In genomic region chr1:145891143-145891542, GRCh38 we compare ENCODE assay signal across 8 cellular contexts. TPM values are rescaled to one million over a fixed set of nuclear protein-coding genes. Genes with fewer than 3 reads are reported as not detected.
DNase-seq lines count a peak whose midpoint lies in the region; ATAC-seq, FAIRE-seq and TF ChIP-seq lines count a peak whose summit lies in the region.

No MANE protein-coding gene starts in this region.

- no peak for TF ChIP-seq CTCF in brain (conservative IDR thresholded peaks at IDR 0.05)
- no peak for TF ChIP-seq CTCF in HepG2 (CRISPR knock-in tag; IDR thresholded peaks at IDR 0.05)

- no peak for FAIRE-seq in HepG2 (lab: Jason Lieb, UNC)

- H3K79me2 ChIP-seq in HepG2 (ENCODE audit: insufficient read depth, low read length), result no peaks in the 10 kb centered on the region

- H4K20me1 ChIP-seq in HepG2 (ENCODE audit: insufficient read depth, low read length), result no peaks in the 10 kb centered on the region

- H3K4me3 ChIP-seq in HepG2 (replicated peaks in 1 of 3; ENCODE audit: insufficient read depth in 1 of 3, low read depth in 2 of 3, low read length in 3 of 3) (no peak overlapping the region; a peak in 1 of 6 replicates), thymus (ENCODE audit: low read length) (no peak overlapping the region)

- no peaks in the 10 kb centered on the region for H3K27me3 ChIP-seq in HepG2 (ENCODE audit: control insufficient read depth in 1 of 2, insufficient read depth in 2 of 2, low read length in 2 of 2)
- no peaks in the 10 kb centered on the region for H3K27me3 ChIP-seq in thymus (ENCODE audit: control insufficient read depth, insufficient read depth)

- no peak for TF ChIP-seq EP300 in HepG2 (IDR thresholded peaks at IDR 0.05; ENCODE audit: low read depth in 2 of 2, low read length in 2 of 2)
- TF ChIP-seq EP300 in HepG2 (CRISPR knock-in tag; IDR thresholded peaks at IDR 0.05; ENCODE audit: borderline replicate concordance), result no peak

- peaks cover 0 to 5% (median 0%) of the 10 kb centered on the region in 5 experiments for H3K9me3 Mint-ChIP-seq in brain
- H3K9me3 Mint-ChIP-seq in activated naive CD8-positive, alpha-beta T cell treated with anti-CD3 and anti-CD28 coated beads, Interleukin-2, amount 50 U/mL, for 24 hours, result no peaks in the 10 kb centered on the region

- peaks cover under 1% of the 10 kb centered on the region for H3K27me3 Mint-ChIP-seq in brain
- H3K27me3 Mint-ChIP-seq in activated naive CD8-positive, alpha-beta T cell treated with anti-CD3 and anti-CD28 coated beads, Interleukin-2, amount 50 U/mL, for 24 hours, result peaks cover 2% of the 10 kb centered on the region

- no peaks in the 10 kb centered on the region for H3K36me3 Mint-ChIP-seq in brain
- H3K36me3 Mint-ChIP-seq in activated naive CD8-positive, alpha-beta T cell treated with anti-CD3 and anti-CD28 coated beads, Interleukin-2, amount 50 U/mL, for 24 hours (ENCODE audit: low read depth), result no peaks in the 10 kb centered on the region

- 24% methylated on average over 1 of the region's 1 CpG for WGBS in HepG2 (ENCODE audit: low lambda C conversion rate)
- whole genome bisulfite sequencing in thymus, result 95% methylated on average over 1 of the region's 1 CpG

- peak overlapping the region; percentile 71 for H3K4me2 ChIP-seq in HepG2 (ENCODE audit: low read depth, low read length)

- peak overlapping the region; percentile 50 for H3K27ac ChIP-seq in HepG2 (ENCODE audit: extremely low read length, insufficient read depth, low read length)
- peak overlapping the region; percentile 25 for H3K27ac ChIP-seq in thymus (ENCODE audit: low read depth)

- peak overlapping the region in 3 of 5 experiments; percentile 45 to 97 (median 93) for H3K27ac Mint-ChIP-seq in brain
- H3K27ac Mint-ChIP-seq in activated naive CD8-positive, alpha-beta T cell treated with anti-CD3 and anti-CD28 coated beads, Interleukin-2, amount 50 U/mL, for 24 hours, result no peak overlapping the region

- H3K36me3 ChIP-seq in HepG2 (replicated peaks in 1 of 2; ENCODE audit: control insufficient read depth in 1 of 2, insufficient read depth in 2 of 2, low read length in 2 of 2) (no peaks in the 10 kb centered on the region), thymus (ENCODE audit: control insufficient read depth, insufficient read depth) (no peaks in the 10 kb centered on the region)

- no peak for TF ChIP-seq RAD21 in HepG2 (CRISPR knock-in tag; IDR thresholded peaks at IDR 0.05)

- H3K4me3 Mint-ChIP-seq in brain, result peak overlapping the region in 1 of 5 experiments; percentile 42
- H3K4me3 Mint-ChIP-seq in activated naive CD8-positive, alpha-beta T cell treated with anti-CD3 and anti-CD28 coated beads, Interleukin-2, amount 50 U/mL, for 24 hours, result no peak overlapping the region

- H3K9me3 ChIP-seq in HepG2 (ENCODE audit: low read length), result no peaks in the 10 kb centered on the region
- H3K9me3 ChIP-seq in thymus (ENCODE audit: control insufficient read depth), result no peaks in the 10 kb centered on the region

- DNase-seq in M059J (ENCODE audit: low read depth) (peak; percentile 29), HepG2 (ENCODE audit: low spot score) (peak; percentile 36), iPS-NIHi11 (ENCODE audit: low spot score) (no peak)
- DNase-seq in activated naive CD8-positive, alpha-beta T cell treated with anti-CD3 and anti-CD28 coated beads, Interleukin-2, amount 50 U/mL, for 24 hours, result no peak
- no peak for DNase-seq in stimulated activated CD4-positive, alpha-beta T cell treated with anti-CD3 and anti-CD28 coated beads, Interleukin-4, amount 100 ng/mL, for 1 hour

- POLR2A ChIA-PET in HepG2 (lab: Yijun Ruan, JAX), result interaction anchor here (1.1 to 2.9 kb wide), 12 partner anchors 17 to 116 kb away, joined by 4 to 29 read pairs (median 6); partner anchors contain the start of genes ANKRD34A, ITGA10, NUDT17 and PEX11B

- peaks cover 40% of the 10 kb centered on the region for H3K4me1 Mint-ChIP-seq in brain
- peaks cover 6% of the 10 kb centered on the region for H3K4me1 Mint-ChIP-seq in activated naive CD8-positive, alpha-beta T cell treated with anti-CD3 and anti-CD28 coated beads, Interleukin-2, amount 50 U/mL, for 24 hours

- CTCF ChIA-PET in HepG2 (lab: Yijun Ruan, JAX; ENCODE audit: low intra/inter-chr PET ratio, low total read pairs), result interaction anchor here (0.9 to 3.3 kb wide), 6 partner anchors 10 to 122 kb away, joined by 4 to 93 read pairs (median 8); partner anchors contain the start of genes ITGA10, RBM8A and TXNIP

- in situ Hi-C loops in HepG2 (cut with HindIII; ENCODE audit: extremely low pct_ligation_motif_present, low pct_unique_long_range_greater_than_20kb), result no loop called here

- BruUV-seq in HepG2 (replicated peaks; lab: Mats Ljungman, UMichigan), result no TSS peak

- H2AFZ ChIP-seq in HepG2 (ENCODE audit: low read length), result peak overlapping the region; percentile 47

- intact Hi-C loops in HepG2 (cut with micrococcal nuclease; ENCODE audit: unreplicated experiment), result loop anchor here (5.0 kb wide), 4 partner anchors 34 to 86 kb away; partner anchors contain the start of genes LIX1L, PIAS3 and RBM8A

- peak; percentile 3; the same call in 1 of the 3 replicates for ATAC-seq in HepG2
- ATAC-seq in HG03520 (IDR thresholded peaks at IDR 0.05; ENCODE audit: unreplicated experiment), result no peak
- no peak for ATAC-seq in activated naive CD8-positive, alpha-beta T cell treated with anti-CD3 and anti-CD28 coated beads, Interleukin-2, amount 50 U/mL, for 24 hours

- peak overlapping the region; percentile 47 for H3K9ac ChIP-seq in HepG2 (ENCODE audit: insufficient read depth, low read depth, low read length)

- H3K4me1 ChIP-seq in HepG2 (ENCODE audit: insufficient read depth, low read length) (peaks cover 83% of the 10 kb centered on the region), thymus (ENCODE audit: control insufficient read depth, insufficient read depth, low read length) (no peaks in the 10 kb centered on the region)

- no peak for TF ChIP-seq POLR2A in HepG2 (IDR thresholded peaks at IDR 0.05; ENCODE audit: insufficient read depth in 1 of 2, low read depth in 2 of 2, low read length in 2 of 2)

RNA-seq across cellular contexts. Expression of gene ANKRD35, which starts 5.5 kb away (rescaled TPM):
- 0.12 and 0.25 TPM in 2 replicates for total RNA-seq in M059J (2014; rRNA removed; shearing (Covaris generic))
- polyA plus RNA-seq in brain (ENCODE audit: insufficient read depth, low read depth, low replicate concordance), result 32.8 TPM
- 0.02 TPM in 1 of 2 replicates, not detected in the other for total RNA-seq in HepG2 (2016; rRNA removed; fragmentation: Illumina TruSeq; extraction: Trizol)
- total RNA-seq in HepG2 (2016; cell fraction: cytosol; rRNA removed; fragmentation: Illumina TruSeq; extraction: Trizol; ENCODE audit: low read depth), result not detected in 2 replicates
- total RNA-seq in HepG2 (2016; cell fraction: insoluble cytoplasmic fraction; rRNA removed; fragmentation: Illumina TruSeq; extraction: Trizol), result not detected in 2 replicates
- not detected in 2 replicates for total RNA-seq in HepG2 (2016; cell fraction: membrane; rRNA removed; fragmentation: Illumina TruSeq; extraction: Trizol)
- not detected in 2 replicates for total RNA-seq in HepG2 (2016; cell fraction: nucleus; rRNA removed; fragmentation: Illumina TruSeq; extraction: Trizol)
- not detected in 2 replicates for polyA plus RNA-seq in HepG2 (2011; rRNA removed)
- 0.01 TPM in 2 replicates for polyA plus RNA-seq in HepG2 (2011; cell fraction: cytosol; rRNA removed)
- not detected in 2 replicates for polyA plus RNA-seq in HepG2 (2011; cell fraction: nucleus; rRNA removed)
- polyA plus RNA-seq in HepG2 (2012), result not detected in 2 replicates
- not detected in 2 replicates for polyA plus RNA-seq in HepG2 (2016; cell fraction: cytosol; fragmentation: Illumina TruSeq; extraction: Trizol; ENCODE audit: low read depth)
- not detected in 2 replicates for polyA plus RNA-seq in HepG2 (2016; cell fraction: insoluble cytoplasmic fraction; fragmentation: Illumina TruSeq; extraction: Trizol; ENCODE audit: low read depth)
- polyA plus RNA-seq in HepG2 (2016; cell fraction: membrane; fragmentation: Illumina TruSeq; extraction: Trizol; ENCODE audit: low read depth), result not detected in 2 replicates
- polyA plus RNA-seq in HepG2 (2016; cell fraction: nucleus; fragmentation: Illumina TruSeq; extraction: Trizol; ENCODE audit: insufficient read depth, low read depth), result not detected in 2 replicates
- polyA minus RNA-seq in HepG2 (2011; rRNA and poly(A)+ RNA removed; ENCODE audit: low replicate concordance), result 0.10 TPM in 1 of 2 replicates, not detected in the other
- not detected in 2 replicates for polyA minus RNA-seq in HepG2 (2011; cell fraction: cytosol; rRNA and poly(A)+ RNA removed)
- 0.13 TPM in 1 of 2 replicates, not detected in the other for polyA minus RNA-seq in HepG2 (2011; cell fraction: nucleus; rRNA and poly(A)+ RNA removed)
- polyA plus RNA-seq in thymus, result 2.7 TPM

RNA-seq across cellular contexts. Expression of gene ITGA10, which starts 18.7 kb away (rescaled TPM):
- total RNA-seq in M059J (2014; rRNA removed; shearing (Covaris generic)), result 0.57 and 0.94 TPM in 2 replicates
- polyA plus RNA-seq in brain (ENCODE audit: insufficient read depth, low read depth, low replicate concordance) (1.7 TPM), HepG2 (2011; rRNA removed) (1.6 and 1.8 TPM in 2 replicates), thymus (10.3 TPM)
- 0.53 and 0.89 TPM in 2 replicates for total RNA-seq in HepG2 (2016; rRNA removed; fragmentation: Illumina TruSeq; extraction: Trizol)
- total RNA-seq in HepG2 (2016; cell fraction: cytosol; rRNA removed; fragmentation: Illumina TruSeq; extraction: Trizol; ENCODE audit: low read depth), result 0.09 and 0.20 TPM in 2 replicates
- total RNA-seq in HepG2 (2016; cell fraction: insoluble cytoplasmic fraction; rRNA removed; fragmentation: Illumina TruSeq; extraction: Trizol), result 0.54 and 0.95 TPM in 2 replicates
- 0.31 and 0.46 TPM in 2 replicates for total RNA-seq in HepG2 (2016; cell fraction: membrane; rRNA removed; fragmentation: Illumina TruSeq; extraction: Trizol)
- 1.3 and 1.4 TPM in 2 replicates for total RNA-seq in HepG2 (2016; cell fraction: nucleus; rRNA removed; fragmentation: Illumina TruSeq; extraction: Trizol)
- polyA plus RNA-seq in HepG2 (2011; cell fraction: cytosol; rRNA removed), result 0.79 and 0.83 TPM in 2 replicates
- polyA plus RNA-seq in HepG2 (2011; cell fraction: nucleus; rRNA removed), result 5.0 and 7.8 TPM in 2 replicates
- polyA plus RNA-seq in HepG2 (2012), result 0.55 and 0.64 TPM in 2 replicates
- polyA plus RNA-seq in HepG2 (2016; cell fraction: cytosol; fragmentation: Illumina TruSeq; extraction: Trizol; ENCODE audit: low read depth), result 0.08 and 0.12 TPM in 2 replicates
- polyA plus RNA-seq in HepG2 (2016; cell fraction: insoluble cytoplasmic fraction; fragmentation: Illumina TruSeq; extraction: Trizol; ENCODE audit: low read depth), result 0.30 and 0.47 TPM in 2 replicates
- 0.21 and 0.23 TPM in 2 replicates for polyA plus RNA-seq in HepG2 (2016; cell fraction: membrane; fragmentation: Illumina TruSeq; extraction: Trizol; ENCODE audit: low read depth)
- polyA plus RNA-seq in HepG2 (2016; cell fraction: nucleus; fragmentation: Illumina TruSeq; extraction: Trizol; ENCODE audit: insufficient read depth, low read depth), result 3.6 and 4.6 TPM in 2 replicates
- polyA minus RNA-seq in HepG2 (2011; rRNA and poly(A)+ RNA removed; ENCODE audit: low replicate concordance), result 0.35 and 1.5 TPM in 2 replicates
- 0.69 and 0.70 TPM in 2 replicates for polyA minus RNA-seq in HepG2 (2011; cell fraction: cytosol; rRNA and poly(A)+ RNA removed)
- 1.8 and 2.6 TPM in 2 replicates for polyA minus RNA-seq in HepG2 (2011; cell fraction: nucleus; rRNA and poly(A)+ RNA removed)

RNA-seq across cellular contexts. Expression of gene PEX11B, which starts 27.4 kb away (rescaled TPM):
- total RNA-seq in M059J (2014; rRNA removed; shearing (Covaris generic)), result 31.0 and 42.5 TPM in 2 replicates
- 35.4 TPM for polyA plus RNA-seq in brain (ENCODE audit: insufficient read depth, low read depth, low replicate concordance)
- 21.6 and 26.2 TPM in 2 replicates for total RNA-seq in HepG2 (2016; rRNA removed; fragmentation: Illumina TruSeq; extraction: Trizol)
- total RNA-seq in HepG2 (2016; cell fraction: cytosol; rRNA removed; fragmentation: Illumina TruSeq; extraction: Trizol; ENCODE audit: low read depth), result 6.1 and 8.7 TPM in 2 replicates
- total RNA-seq in HepG2 (2016; cell fraction: insoluble cytoplasmic fraction; rRNA removed; fragmentation: Illumina TruSeq; extraction: Trizol), result 21.5 and 30.1 TPM in 2 replicates
- total RNA-seq in HepG2 (2016; cell fraction: membrane; rRNA removed; fragmentation: Illumina TruSeq; extraction: Trizol), result 12.7 and 13.4 TPM in 2 replicates
- 9.3 and 11.7 TPM in 2 replicates for total RNA-seq in HepG2 (2016; cell fraction: nucleus; rRNA removed; fragmentation: Illumina TruSeq; extraction: Trizol)
- polyA plus RNA-seq in HepG2 (2011; rRNA removed), result 38.8 and 48.4 TPM in 2 replicates
- polyA plus RNA-seq in HepG2 (2011; cell fraction: cytosol; rRNA removed), result 24.9 and 30.2 TPM in 2 replicates
- polyA plus RNA-seq in HepG2 (2011; cell fraction: nucleus; rRNA removed), result 11.0 and 14.0 TPM in 2 replicates
- 14.3 and 21.4 TPM in 2 replicates for polyA plus RNA-seq in HepG2 (2012)
- polyA plus RNA-seq in HepG2 (2016; cell fraction: cytosol; fragmentation: Illumina TruSeq; extraction: Trizol; ENCODE audit: low read depth), result 4.2 and 4.4 TPM in 2 replicates
- polyA plus RNA-seq in HepG2 (2016; cell fraction: insoluble cytoplasmic fraction; fragmentation: Illumina TruSeq; extraction: Trizol; ENCODE audit: low read depth), result 34.6 and 35.2 TPM in 2 replicates
- polyA plus RNA-seq in HepG2 (2016; cell fraction: membrane; fragmentation: Illumina TruSeq; extraction: Trizol; ENCODE audit: low read depth), result 8.1 and 9.5 TPM in 2 replicates
- 17.7 and 21.1 TPM in 2 replicates for polyA plus RNA-seq in HepG2 (2016; cell fraction: nucleus; fragmentation: Illumina TruSeq; extraction: Trizol; ENCODE audit: insufficient read depth, low read depth)
- polyA minus RNA-seq in HepG2 (2011; rRNA and poly(A)+ RNA removed; ENCODE audit: low replicate concordance), result 29.8 and 36.3 TPM in 2 replicates
- 9.1 and 13.4 TPM in 2 replicates for polyA minus RNA-seq in HepG2 (2011; cell fraction: cytosol; rRNA and poly(A)+ RNA removed)
- 6.4 and 7.0 TPM in 2 replicates for polyA minus RNA-seq in HepG2 (2011; cell fraction: nucleus; rRNA and poly(A)+ RNA removed)
- polyA plus RNA-seq in thymus, result 38.1 TPM

RNA-seq across cellular contexts. Expression of gene PIAS3, which starts 32.3 kb away (rescaled TPM):
- total RNA-seq in M059J (2014; rRNA removed; shearing (Covaris generic)), result 31.5 and 36.6 TPM in 2 replicates
- polyA plus RNA-seq in brain (ENCODE audit: insufficient read depth, low read depth, low replicate concordance), result 68.4 TPM
- 3.7 and 4.6 TPM in 2 replicates for total RNA-seq in HepG2 (2016; rRNA removed; fragmentation: Illumina TruSeq; extraction: Trizol)
- total RNA-seq in HepG2 (2016; cell fraction: cytosol; rRNA removed; fragmentation: Illumina TruSeq; extraction: Trizol; ENCODE audit: low read depth), result 0.91 and 1.5 TPM in 2 replicates
- total RNA-seq in HepG2 (2016; cell fraction: insoluble cytoplasmic fraction; rRNA removed; fragmentation: Illumina TruSeq; extraction: Trizol), result 4.0 and 4.2 TPM in 2 replicates
- 2.8 and 3.2 TPM in 2 replicates for total RNA-seq in HepG2 (2016; cell fraction: membrane; rRNA removed; fragmentation: Illumina TruSeq; extraction: Trizol)
- 4.7 TPM in 2 replicates for total RNA-seq in HepG2 (2016; cell fraction: nucleus; rRNA removed; fragmentation: Illumina TruSeq; extraction: Trizol)
- 8.0 and 9.7 TPM in 2 replicates for polyA plus RNA-seq in HepG2 (2011; rRNA removed)
- 5.0 and 5.5 TPM in 2 replicates for polyA plus RNA-seq in HepG2 (2011; cell fraction: cytosol; rRNA removed)
- 26.5 and 26.8 TPM in 2 replicates for polyA plus RNA-seq in HepG2 (2011; cell fraction: nucleus; rRNA removed)
- 5.8 and 6.8 TPM in 2 replicates for polyA plus RNA-seq in HepG2 (2012)
- 1.2 and 1.3 TPM in 2 replicates for polyA plus RNA-seq in HepG2 (2016; cell fraction: cytosol; fragmentation: Illumina TruSeq; extraction: Trizol; ENCODE audit: low read depth)
- polyA plus RNA-seq in HepG2 (2016; cell fraction: insoluble cytoplasmic fraction; fragmentation: Illumina TruSeq; extraction: Trizol; ENCODE audit: low read depth), result 6.6 and 7.8 TPM in 2 replicates
- 4.0 and 4.3 TPM in 2 replicates for polyA plus RNA-seq in HepG2 (2016; cell fraction: membrane; fragmentation: Illumina TruSeq; extraction: Trizol; ENCODE audit: low read depth)
- polyA plus RNA-seq in HepG2 (2016; cell fraction: nucleus; fragmentation: Illumina TruSeq; extraction: Trizol; ENCODE audit: insufficient read depth, low read depth), result 15.4 and 16.3 TPM in 2 replicates
- polyA minus RNA-seq in HepG2 (2011; rRNA and poly(A)+ RNA removed; ENCODE audit: low replicate concordance), result 8.5 and 12.9 TPM in 2 replicates
- polyA minus RNA-seq in HepG2 (2011; cell fraction: cytosol; rRNA and poly(A)+ RNA removed), result 3.7 and 4.6 TPM in 2 replicates
- polyA minus RNA-seq in HepG2 (2011; cell fraction: nucleus; rRNA and poly(A)+ RNA removed), result 9.3 and 10.7 TPM in 2 replicates
- 29.9 TPM for polyA plus RNA-seq in thymus

RNA-seq across cellular contexts. Expression of gene RBM8A, which starts 36.1 kb away (rescaled TPM):
- total RNA-seq in M059J (2014; rRNA removed; shearing (Covaris generic)), result 305 and 317 TPM in 2 replicates
- polyA plus RNA-seq in brain (ENCODE audit: insufficient read depth, low read depth, low replicate concordance) (159 TPM), HepG2 (2011; rRNA removed) (75.2 and 106 TPM in 2 replicates), thymus (112 TPM)
- total RNA-seq in HepG2 (2016; rRNA removed; fragmentation: Illumina TruSeq; extraction: Trizol), result 162 and 224 TPM in 2 replicates
- total RNA-seq in HepG2 (2016; cell fraction: cytosol; rRNA removed; fragmentation: Illumina TruSeq; extraction: Trizol; ENCODE audit: low read depth), result 15.8 and 21.1 TPM in 2 replicates
- total RNA-seq in HepG2 (2016; cell fraction: insoluble cytoplasmic fraction; rRNA removed; fragmentation: Illumina TruSeq; extraction: Trizol), result 164 and 238 TPM in 2 replicates
- total RNA-seq in HepG2 (2016; cell fraction: membrane; rRNA removed; fragmentation: Illumina TruSeq; extraction: Trizol), result 32.6 and 36.1 TPM in 2 replicates
- 58.0 and 59.0 TPM in 2 replicates for total RNA-seq in HepG2 (2016; cell fraction: nucleus; rRNA removed; fragmentation: Illumina TruSeq; extraction: Trizol)
- 81.5 and 102 TPM in 2 replicates for polyA plus RNA-seq in HepG2 (2011; cell fraction: cytosol; rRNA removed)
- polyA plus RNA-seq in HepG2 (2011; cell fraction: nucleus; rRNA removed), result 25.3 and 38.5 TPM in 2 replicates
- 87.0 and 96.0 TPM in 2 replicates for polyA plus RNA-seq in HepG2 (2012)
- 14.2 and 15.2 TPM in 2 replicates for polyA plus RNA-seq in HepG2 (2016; cell fraction: cytosol; fragmentation: Illumina TruSeq; extraction: Trizol; ENCODE audit: low read depth)
- 218 and 247 TPM in 2 replicates for polyA plus RNA-seq in HepG2 (2016; cell fraction: insoluble cytoplasmic fraction; fragmentation: Illumina TruSeq; extraction: Trizol; ENCODE audit: low read depth)
- polyA plus RNA-seq in HepG2 (2016; cell fraction: membrane; fragmentation: Illumina TruSeq; extraction: Trizol; ENCODE audit: low read depth), result 28.1 and 28.8 TPM in 2 replicates
- 89.2 and 112 TPM in 2 replicates for polyA plus RNA-seq in HepG2 (2016; cell fraction: nucleus; fragmentation: Illumina TruSeq; extraction: Trizol; ENCODE audit: insufficient read depth, low read depth)
- 14.9 and 35.6 TPM in 2 replicates for polyA minus RNA-seq in HepG2 (2011; rRNA and poly(A)+ RNA removed; ENCODE audit: low replicate concordance)
- polyA minus RNA-seq in HepG2 (2011; cell fraction: cytosol; rRNA and poly(A)+ RNA removed), result 26.3 and 33.8 TPM in 2 replicates
- 20.2 and 28.7 TPM in 2 replicates for polyA minus RNA-seq in HepG2 (2011; cell fraction: nucleus; rRNA and poly(A)+ RNA removed)

Comparison
In these comparisons a context has a peak if more than half of its experiments do, and no peak if none do; other contexts are left out.
1. DNase-seq: peak in M059J (single experiment) and HepG2 (single experiment); none in activated naive CD8-positive, alpha-beta T cell treated with anti-CD3 and anti-CD28 coated beads, Interleukin-2, amount 50 U/mL, for 24 hours (single experiment), stimulated activated CD4-positive, alpha-beta T cell treated with anti-CD3 and anti-CD28 coated beads, Interleukin-4, amount 100 ng/mL, for 1 hour (single experiment) and iPS-NIHi11 (single experiment).